3 cellular contexts compared by ENCODE assay signal in the genomic region with DNA sequence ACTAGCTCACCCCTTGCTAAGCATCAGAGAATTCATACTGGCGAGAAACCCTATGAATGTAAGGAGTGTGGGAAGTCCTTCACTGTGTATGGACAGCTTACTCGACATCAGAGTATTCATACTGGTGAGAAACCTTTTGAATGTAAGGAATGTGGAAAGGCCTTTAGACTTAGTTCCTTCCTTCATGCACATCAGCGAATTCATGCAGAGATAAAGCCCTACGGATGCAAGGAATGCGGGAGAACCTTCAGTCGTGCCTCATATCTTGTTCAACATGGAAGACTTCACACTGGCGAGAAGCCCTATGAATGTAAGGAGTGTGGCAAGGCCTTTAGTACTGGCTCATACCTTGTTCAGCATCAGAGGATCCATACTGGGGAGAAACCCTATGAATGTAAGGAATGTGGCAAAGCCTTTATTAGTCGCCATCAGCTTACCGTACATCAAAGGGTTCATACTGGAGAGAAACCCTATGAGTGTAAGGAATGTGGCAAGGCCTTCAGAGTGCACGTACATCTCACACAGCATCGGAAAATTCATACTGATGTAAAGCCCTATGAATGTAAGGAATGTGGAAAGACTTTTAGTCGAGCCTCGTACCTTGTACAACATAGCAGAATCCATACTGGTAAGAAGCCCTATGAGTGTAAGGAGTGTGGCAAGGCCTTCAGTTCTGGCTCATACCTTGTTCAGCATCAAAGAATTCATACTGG.
A peak's percentile ranks its signal among the peaks of the same experiment; 100 is the strongest.
TF ChIP-seq lines count a peak whose summit lies in the region.

No MANE protein-coding gene starts in this region.

TF ChIP-seq in A549, 52 proteins besides CTCF, POLR2A, EP300 and RAD21:
- TF ChIP-seq, protein P1, sequence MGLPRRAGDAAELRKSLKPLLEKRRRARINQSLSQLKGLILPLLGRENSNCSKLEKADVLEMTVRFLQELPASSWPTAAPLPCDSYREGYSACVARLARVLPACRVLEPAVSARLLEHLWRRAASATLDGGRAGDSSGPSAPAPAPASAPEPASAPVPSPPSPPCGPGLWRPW (IDR thresholded peaks at IDR 0.05) = no peak
- no peak for TF ChIP-seq HOXB13 (CRISPR knock-in tag; IDR thresholded peaks at IDR 0.05; ENCODE audit: low read depth)
- TF ChIP-seq, protein P2, sequence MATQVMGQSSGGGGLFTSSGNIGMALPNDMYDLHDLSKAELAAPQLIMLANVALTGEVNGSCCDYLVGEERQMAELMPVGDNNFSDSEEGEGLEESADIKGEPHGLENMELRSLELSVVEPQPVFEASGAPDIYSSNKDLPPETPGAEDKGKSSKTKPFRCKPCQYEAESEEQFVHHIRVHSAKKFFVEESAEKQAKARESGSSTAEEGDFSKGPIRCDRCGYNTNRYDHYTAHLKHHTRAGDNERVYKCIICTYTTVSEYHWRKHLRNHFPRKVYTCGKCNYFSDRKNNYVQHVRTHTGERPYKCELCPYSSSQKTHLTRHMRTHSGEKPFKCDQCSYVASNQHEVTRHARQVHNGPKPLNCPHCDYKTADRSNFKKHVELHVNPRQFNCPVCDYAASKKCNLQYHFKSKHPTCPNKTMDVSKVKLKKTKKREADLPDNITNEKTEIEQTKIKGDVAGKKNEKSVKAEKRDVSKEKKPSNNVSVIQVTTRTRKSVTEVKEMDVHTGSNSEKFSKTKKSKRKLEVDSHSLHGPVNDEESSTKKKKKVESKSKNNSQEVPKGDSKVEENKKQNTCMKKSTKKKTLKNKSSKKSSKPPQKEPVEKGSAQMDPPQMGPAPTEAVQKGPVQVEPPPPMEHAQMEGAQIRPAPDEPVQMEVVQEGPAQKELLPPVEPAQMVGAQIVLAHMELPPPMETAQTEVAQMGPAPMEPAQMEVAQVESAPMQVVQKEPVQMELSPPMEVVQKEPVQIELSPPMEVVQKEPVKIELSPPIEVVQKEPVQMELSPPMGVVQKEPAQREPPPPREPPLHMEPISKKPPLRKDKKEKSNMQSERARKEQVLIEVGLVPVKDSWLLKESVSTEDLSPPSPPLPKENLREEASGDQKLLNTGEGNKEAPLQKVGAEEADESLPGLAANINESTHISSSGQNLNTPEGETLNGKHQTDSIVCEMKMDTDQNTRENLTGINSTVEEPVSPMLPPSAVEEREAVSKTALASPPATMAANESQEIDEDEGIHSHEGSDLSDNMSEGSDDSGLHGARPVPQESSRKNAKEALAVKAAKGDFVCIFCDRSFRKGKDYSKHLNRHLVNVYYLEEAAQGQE (IDR thresholded peaks at IDR 0.05) = no peak
- TF ChIP-seq SREBF2 (IDR thresholded peaks at IDR 0.05) = no peak
- TF ChIP-seq, protein P3, sequence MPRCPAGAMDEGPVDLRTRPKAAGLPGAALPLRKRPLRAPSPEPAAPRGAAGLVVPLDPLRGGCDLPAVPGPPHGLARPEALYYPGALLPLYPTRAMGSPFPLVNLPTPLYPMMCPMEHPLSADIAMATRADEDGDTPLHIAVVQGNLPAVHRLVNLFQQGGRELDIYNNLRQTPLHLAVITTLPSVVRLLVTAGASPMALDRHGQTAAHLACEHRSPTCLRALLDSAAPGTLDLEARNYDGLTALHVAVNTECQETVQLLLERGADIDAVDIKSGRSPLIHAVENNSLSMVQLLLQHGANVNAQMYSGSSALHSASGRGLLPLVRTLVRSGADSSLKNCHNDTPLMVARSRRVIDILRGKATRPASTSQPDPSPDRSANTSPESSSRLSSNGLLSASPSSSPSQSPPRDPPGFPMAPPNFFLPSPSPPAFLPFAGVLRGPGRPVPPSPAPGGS (IDR thresholded peaks at IDR 0.05) = no peak

TF ChIP-seq in HCT116, 20 proteins besides CTCF, POLR2A, EP300 and RAD21:
- peak; percentile 72 for TF ChIP-seq ZNF274 (IDR thresholded peaks at IDR 0.05; ENCODE audit: low read depth, low read length)
- TF ChIP-seq YY1 (IDR thresholded peaks at IDR 0.05; ENCODE audit: extremely low read depth, insufficient replicate concordance, low read depth, low read length) = no peak

TF ChIP-seq in K562, 482 proteins besides CTCF, POLR2A, EP300 and RAD21:
- TF ChIP-seq ZNF274 (IDR thresholded peaks at IDR 0.05; ENCODE audit: borderline replicate concordance, low read depth, low read length) = peak; percentile 90
- TF ChIP-seq CBX3 (IDR thresholded peaks at IDR 0.05; ENCODE audit: borderline replicate concordance in 1 of 2, low read length in 2 of 2) = peak in 1 of 2 experiments; percentile 13; a peak in 1 of 3 replicates
- TF ChIP-seq ZNF75A (CRISPR knock-in tag; IDR thresholded peaks at IDR 0.05) = 0 out of 2 replicates have a peak, but pooled peaks have one; percentile 48
- TF ChIP-seq, protein P4, sequence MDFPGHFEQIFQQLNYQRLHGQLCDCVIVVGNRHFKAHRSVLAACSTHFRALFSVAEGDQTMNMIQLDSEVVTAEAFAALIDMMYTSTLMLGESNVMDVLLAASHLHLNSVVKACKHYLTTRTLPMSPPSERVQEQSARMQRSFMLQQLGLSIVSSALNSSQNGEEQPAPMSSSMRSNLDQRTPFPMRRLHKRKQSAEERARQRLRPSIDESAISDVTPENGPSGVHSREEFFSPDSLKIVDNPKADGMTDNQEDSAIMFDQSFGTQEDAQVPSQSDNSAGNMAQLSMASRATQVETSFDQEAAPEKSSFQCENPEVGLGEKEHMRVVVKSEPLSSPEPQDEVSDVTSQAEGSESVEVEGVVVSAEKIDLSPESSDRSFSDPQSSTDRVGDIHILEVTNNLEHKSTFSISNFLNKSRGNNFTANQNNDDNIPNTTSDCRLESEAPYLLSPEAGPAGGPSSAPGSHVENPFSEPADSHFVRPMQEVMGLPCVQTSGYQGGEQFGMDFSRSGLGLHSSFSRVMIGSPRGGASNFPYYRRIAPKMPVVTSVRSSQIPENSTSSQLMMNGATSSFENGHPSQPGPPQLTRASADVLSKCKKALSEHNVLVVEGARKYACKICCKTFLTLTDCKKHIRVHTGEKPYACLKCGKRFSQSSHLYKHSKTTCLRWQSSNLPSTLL (IDR thresholded peaks at IDR 0.05) = no peak
